Comparison of ENCODE assay signal across 9 cellular contexts in the genomic region with DNA sequence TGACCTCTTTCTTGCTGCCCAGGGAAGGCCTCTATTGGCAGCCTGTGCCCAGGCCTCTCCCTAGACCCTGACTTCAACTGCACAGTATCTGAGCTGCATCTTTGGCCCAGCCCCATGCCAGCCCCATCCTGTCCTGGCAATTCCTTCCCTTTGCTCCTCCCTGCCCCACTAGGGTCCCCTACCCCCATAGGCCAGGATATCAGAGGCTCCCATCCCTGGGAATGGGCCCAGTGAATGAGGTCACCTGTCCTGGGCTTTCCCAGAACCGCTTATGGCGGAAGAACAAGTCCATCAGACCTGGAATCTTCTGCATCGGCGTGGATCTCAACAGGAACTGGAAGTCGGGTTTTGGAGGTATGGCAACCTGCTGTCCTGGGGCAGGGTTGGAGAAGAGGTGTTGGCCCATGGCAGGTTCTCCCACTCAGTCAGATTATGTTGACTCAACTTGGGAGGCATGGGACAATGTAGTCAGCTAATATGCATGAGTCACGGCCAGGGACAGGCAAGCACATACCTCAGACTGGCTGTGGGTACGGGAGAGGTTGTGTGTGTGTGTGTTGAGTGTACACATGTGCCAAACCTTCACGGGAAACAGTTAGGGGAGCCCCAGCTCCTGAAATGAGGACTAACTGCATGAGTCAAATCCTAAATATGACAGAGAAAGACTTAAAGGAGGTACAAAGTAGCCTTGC. TPM values are rescaled to one million over a fixed set of nuclear protein-coding genes. Genes with fewer than 3 reads are reported as not detected.
DNase-seq lines count a peak whose midpoint lies in the region; ATAC-seq and TF ChIP-seq lines count a peak whose summit lies in the region.
"Had no signal": no experiment of that assay in that cellular context is flagged by ENCODE, and none has a peak within 500 bp of the region (broad histone marks: within the 10 kb centered on the region; RNA-seq: fewer than 3 reads in every experiment).

No MANE protein-coding gene starts in this region.

- peak; percentile 64 for DNase-seq in LoVo (ENCODE audit: low spot score)
- peak; percentile 96 for DNase-seq in epithelial cell of proximal tubule (ENCODE audit: low read depth)
- peak; percentile 48 to 53 for DNase-seq in stimulated activated CD4-positive, alpha-beta T cell treated with anti-CD3 and anti-CD28 coated beads, Interleukin-2, amount 100 ng/mL, for 48 hours
- no peak for DNase-seq in activated gamma-delta T cell (lab: John Stamatoyannopoulos, UW)
- DNase-seq: activated naive CD8-positive, alpha-beta T cell treated with anti-CD3 and anti-CD28 coated beads, Interleukin-2, amount 10 ng/mL, durations not matched to agents 7 days and 5 days had no signal

- TF ChIP-seq CTCF in epithelial cell of proximal tubule (conservative IDR thresholded peaks at IDR 0.05; ENCODE audit: low read depth, low read length) = no peak

- no peak overlapping the region for H3K4me3 ChIP-seq in epithelial cell of proximal tubule (ENCODE audit: low read depth, low read length)
- H3K4me3 ChIP-seq: right lobe of liver had no signal

- ATAC-seq in GM18870 (IDR thresholded peaks at IDR 0.05; ENCODE audit: unreplicated experiment) = peak; percentile 64
- no peak for ATAC-seq in HG02885 (IDR thresholded peaks at IDR 0.05; ENCODE audit: poor library complexity, unreplicated experiment)
- no peak for ATAC-seq in GM19455 (IDR thresholded peaks at IDR 0.05; ENCODE audit: unreplicated experiment)

RNA-seq across cellular contexts. Expression of gene CPA1, which starts 17.0 kb away (rescaled TPM):
- not detected in 2 replicates for total RNA-seq in epithelial cell of proximal tubule
- total RNA-seq: activated naive CD8-positive, alpha-beta T cell treated with anti-CD3 and anti-CD28 coated beads, Interleukin-2, amount 10 ng/mL, durations not matched to agents 7 days and 5 days; right lobe of liver had no signal

RNA-seq across cellular contexts. Expression of gene CPA5, which starts 18.7 kb away (rescaled TPM):
- total RNA-seq in epithelial cell of proximal tubule = 0.12 TPM in 1 of 2 replicates, not detected in the other
- total RNA-seq: right lobe of liver had no signal
